In genomic region chr5:126846344-126846743, GRCh38 we compare ENCODE assay signal across 9 cellular contexts.
DNase-seq lines count a peak whose midpoint lies in the region; ATAC-seq and TF ChIP-seq lines count a peak whose summit lies in the region.
"Had no signal": no experiment of that assay in that cellular context is flagged by ENCODE, and none has a peak within 500 bp of the region (broad histone marks: within the 10 kb centered on the region; RNA-seq: fewer than 3 reads in every experiment).

No MANE protein-coding gene starts in this region.

- H3K4me2 ChIP-seq in GM23338, result peak overlapping the region; percentile 63

- CTCF ChIA-PET in GM10248 (lab: Yijun Ruan, JAX), result interaction anchor here (0.9 kb wide), 1 partner anchor 180 kb away, joined by 3 read pairs; no protein-coding TSS in a partner anchor

- H3K27ac ChIP-seq in GM23338 (ENCODE audit: low read depth), result peak overlapping the region; percentile 89

- TF ChIP-seq CTCF in AG09309 (IDR thresholded peaks at IDR 0.05; ENCODE audit: control insufficient read depth, insufficient read depth, low read depth, low read length, missing control alignments), result peak; percentile 36
- peak; percentile 45 to 50 for TF ChIP-seq CTCF in GM23338 (conservative IDR thresholded peaks at IDR 0.05; ENCODE audit: low read depth in 2 of 2)
- TF ChIP-seq CTCF in choroid plexus epithelial cell (conservative IDR thresholded peaks at IDR 0.05; ENCODE audit: low read depth, low read length), result peak; percentile 51
- TF ChIP-seq CTCF in GM10248 (IDR thresholded peaks at IDR 0.05; ENCODE audit: control extremely low read depth, extremely low read depth, low read depth, missing control alignments), result no peak

- DNase-seq in AG09309 (ENCODE audit: low read depth) (no peak), GM23338 (ENCODE audit: low spot score) (peak; percentile 56), choroid plexus epithelial cell (ENCODE audit: low read depth) (peak; percentile 64), myocyte (ENCODE audit: low read depth) (peak; percentile 40), GM10248 (ENCODE audit: extremely low spot score) (no peak), germinal center (ENCODE audit: low spot score) (no peak), GOT3 (lab: John Stamatoyannopoulos, UW) (no peak)
- DNase-seq: DND-41 had no signal

- H3K27me3 Mint-ChIP-seq in GM23338 (ENCODE audit: insufficient read depth, low read depth, poor library complexity), result peaks cover 25% of the 10 kb centered on the region

- no peaks in the 10 kb centered on the region for H3K27me3 ChIP-seq in GM23338 (ENCODE audit: insufficient read depth)

- H3K9me2 ChIP-seq in GM23338 (ENCODE audit: insufficient read depth), result no peaks in the 10 kb centered on the region

- H3K4me3 Mint-ChIP-seq in GM23338, result peak overlapping the region; percentile 73; the same call in 1 of the 3 replicates

- no peaks in the 10 kb centered on the region; the same call in 2 of the 3 replicates for H3K9me3 Mint-ChIP-seq in GM23338

- H3K4me1 ChIP-seq in GM23338 (ENCODE audit: insufficient read depth), result peaks cover 51% of the 10 kb centered on the region

- POLR2A ChIA-PET in GM10248 (lab: Yijun Ruan, JAX), result no interaction called here

- peaks cover 45% of the 10 kb centered on the region for H3K79me2 ChIP-seq in GM23338 (replicated peaks; ENCODE audit: insufficient read depth)

- no peak overlapping the region for H2AFZ ChIP-seq in GM23338

- peak overlapping the region; percentile 58 for H3K27ac Mint-ChIP-seq in GM23338

- H3K4me1 Mint-ChIP-seq in GM23338, result peaks cover 82% of the 10 kb centered on the region

- no peaks in the 10 kb centered on the region for H3F3A ChIP-seq in GM23338 (replicated peaks; ENCODE audit: low read depth)

- H3K4me3 ChIP-seq in AG09309 (ENCODE audit: control insufficient read depth, low read depth, low read length) (no peak overlapping the region), GM23338 (peak overlapping the region; percentile 80), choroid plexus epithelial cell (ENCODE audit: low read depth, low read length) (no peak overlapping the region)

- H3K36me3 ChIP-seq in GM23338 (ENCODE audit: insufficient read depth), result no peaks in the 10 kb centered on the region

- H3K36me3 Mint-ChIP-seq in GM23338 (ENCODE audit: low read depth), result peaks cover 19% of the 10 kb centered on the region

- ATAC-seq in GM23338 (peak; percentile 25; the same call in 2 of the 3 replicates), GM18907 (IDR thresholded peaks at IDR 0.05; ENCODE audit: unreplicated experiment) (no peak)

- no peaks in the 10 kb centered on the region for H4K20me1 ChIP-seq in GM23338 (replicated peaks; ENCODE audit: insufficient read depth)

TF ChIP-seq in GM23338, 12 proteins besides CTCF, POLR2A, EP300 and RAD21:
- TF ChIP-seq EZH2phosphoT487 (IDR thresholded peaks at IDR 0.05; ENCODE audit: unreplicated experiment) (no peak), REST (IDR thresholded peaks at IDR 0.05; ENCODE audit: unreplicated experiment) (no peak), NANOG (IDR thresholded peaks at IDR 0.05; ENCODE audit: borderline replicate concordance) (no peak), POLR2AphosphoS5 (IDR thresholded peaks at IDR 0.05; ENCODE audit: low read depth) (no peak)
- TF ChIP-seq, protein P1, sequence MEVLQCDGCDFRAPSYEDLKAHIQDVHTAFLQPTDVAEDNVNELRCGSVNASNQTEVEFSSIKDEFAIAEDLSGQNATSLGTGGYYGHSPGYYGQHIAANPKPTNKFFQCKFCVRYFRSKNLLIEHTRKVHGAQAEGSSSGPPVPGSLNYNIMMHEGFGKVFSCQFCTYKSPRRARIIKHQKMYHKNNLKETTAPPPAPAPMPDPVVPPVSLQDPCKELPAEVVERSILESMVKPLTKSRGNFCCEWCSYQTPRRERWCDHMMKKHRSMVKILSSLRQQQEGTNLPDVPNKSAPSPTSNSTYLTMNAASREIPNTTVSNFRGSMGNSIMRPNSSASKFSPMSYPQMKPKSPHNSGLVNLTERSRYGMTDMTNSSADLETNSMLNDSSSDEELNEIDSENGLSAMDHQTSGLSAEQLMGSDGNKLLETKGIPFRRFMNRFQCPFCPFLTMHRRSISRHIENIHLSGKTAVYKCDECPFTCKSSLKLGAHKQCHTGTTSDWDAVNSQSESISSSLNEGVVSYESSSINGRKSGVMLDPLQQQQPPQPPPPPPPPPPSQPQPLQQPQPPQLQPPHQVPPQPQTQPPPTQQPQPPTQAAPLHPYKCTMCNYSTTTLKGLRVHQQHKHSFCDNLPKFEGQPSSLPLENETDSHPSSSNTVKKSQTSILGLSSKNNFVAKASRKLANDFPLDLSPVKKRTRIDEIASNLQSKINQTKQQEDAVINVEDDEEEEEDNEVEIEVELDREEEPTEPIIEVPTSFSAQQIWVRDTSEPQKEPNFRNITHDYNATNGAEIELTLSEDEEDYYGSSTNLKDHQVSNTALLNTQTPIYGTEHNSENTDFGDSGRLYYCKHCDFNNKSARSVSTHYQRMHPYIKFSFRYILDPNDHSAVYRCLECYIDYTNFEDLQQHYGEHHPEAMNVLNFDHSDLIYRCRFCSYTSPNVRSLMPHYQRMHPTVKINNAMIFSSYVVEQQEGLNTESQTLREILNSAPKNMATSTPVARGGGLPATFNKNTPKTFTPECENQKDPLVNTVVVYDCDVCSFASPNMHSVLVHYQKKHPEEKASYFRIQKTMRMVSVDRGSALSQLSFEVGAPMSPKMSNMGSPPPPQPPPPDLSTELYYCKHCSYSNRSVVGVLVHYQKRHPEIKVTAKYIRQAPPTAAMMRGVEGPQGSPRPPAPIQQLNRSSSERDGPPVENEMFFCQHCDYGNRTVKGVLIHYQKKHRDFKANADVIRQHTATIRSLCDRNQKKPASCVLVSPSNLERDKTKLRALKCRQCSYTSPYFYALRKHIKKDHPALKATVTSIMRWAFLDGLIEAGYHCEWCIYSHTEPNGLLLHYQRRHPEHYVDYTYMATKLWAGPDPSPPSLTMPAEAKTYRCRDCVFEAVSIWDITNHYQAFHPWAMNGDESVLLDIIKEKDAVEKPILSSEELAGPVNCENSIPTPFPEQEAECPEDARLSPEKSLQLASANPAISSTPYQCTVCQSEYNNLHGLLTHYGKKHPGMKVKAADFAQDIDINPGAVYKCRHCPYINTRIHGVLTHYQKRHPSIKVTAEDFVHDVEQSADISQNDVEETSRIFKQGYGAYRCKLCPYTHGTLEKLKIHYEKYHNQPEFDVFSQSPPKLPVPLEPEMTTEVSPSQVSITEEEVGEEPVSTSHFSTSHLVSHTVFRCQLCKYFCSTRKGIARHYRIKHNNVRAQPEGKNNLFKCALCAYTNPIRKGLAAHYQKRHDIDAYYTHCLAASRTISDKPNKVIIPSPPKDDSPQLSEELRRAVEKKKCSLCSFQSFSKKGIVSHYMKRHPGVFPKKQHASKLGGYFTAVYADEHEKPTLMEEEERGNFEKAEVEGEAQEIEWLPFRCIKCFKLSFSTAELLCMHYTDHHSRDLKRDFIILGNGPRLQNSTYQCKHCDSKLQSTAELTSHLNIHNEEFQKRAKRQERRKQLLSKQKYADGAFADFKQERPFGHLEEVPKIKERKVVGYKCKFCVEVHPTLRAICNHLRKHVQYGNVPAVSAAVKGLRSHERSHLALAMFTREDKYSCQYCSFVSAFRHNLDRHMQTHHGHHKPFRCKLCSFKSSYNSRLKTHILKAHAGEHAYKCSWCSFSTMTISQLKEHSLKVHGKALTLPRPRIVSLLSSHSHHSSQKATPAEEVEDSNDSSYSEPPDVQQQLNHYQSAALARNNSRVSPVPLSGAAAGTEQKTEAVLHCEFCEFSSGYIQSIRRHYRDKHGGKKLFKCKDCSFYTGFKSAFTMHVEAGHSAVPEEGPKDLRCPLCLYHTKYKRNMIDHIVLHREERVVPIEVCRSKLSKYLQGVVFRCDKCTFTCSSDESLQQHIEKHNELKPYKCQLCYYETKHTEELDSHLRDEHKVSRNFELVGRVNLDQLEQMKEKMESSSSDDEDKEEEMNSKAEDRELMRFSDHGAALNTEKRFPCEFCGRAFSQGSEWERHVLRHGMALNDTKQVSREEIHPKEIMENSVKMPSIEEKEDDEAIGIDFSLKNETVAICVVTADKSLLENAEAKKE (CRISPR knock-in tag; IDR thresholded peaks at IDR 0.05), result no peak
TF ChIP-seq in GM23338: peak in this region for 0.

Comparison
In these comparisons a context has a peak if more than half of its experiments do, and no peak if none do; other contexts are left out.
1. DNase-seq: peak in GM23338 (single experiment), choroid plexus epithelial cell (single experiment) and myocyte (single experiment); none in AG09309 (single experiment), GM10248 (single experiment), germinal center (single experiment) and GOT3 (single experiment).